1 cellular context compared by ENCODE assay signal in genomic region chr9:79312686-79313421, GRCh38.
TF ChIP-seq lines count a peak whose summit lies in the region.

No MANE protein-coding gene starts in this region.

TF ChIP-seq in H1, 55 proteins besides CTCF, POLR2A, EP300 and RAD21:
- TF ChIP-seq JUN (IDR thresholded peaks at IDR 0.05; ENCODE audit: low read depth, low read length) = no peak
- no peak for TF ChIP-seq TAF7 (optimal IDR thresholded peaks at IDR 0.05; ENCODE audit: borderline replicate concordance, low read depth, low read length)
- TF ChIP-seq POU5F1 (IDR thresholded peaks at IDR 0.05; ENCODE audit: low read depth, low read length) = no peak
- no peak for TF ChIP-seq HDAC2 (IDR thresholded peaks at IDR 0.05; ENCODE audit: borderline replicate concordance in 1 of 2, low read depth in 2 of 2, low read length in 2 of 2)
- no peak for TF ChIP-seq EGR1 (IDR thresholded peaks at IDR 0.05; ENCODE audit: borderline replicate concordance, low read depth, low read length)
- no peak for TF ChIP-seq ASH2L (IDR thresholded peaks at IDR 0.05; ENCODE audit: low read length)
- TF ChIP-seq SIX5 (IDR thresholded peaks at IDR 0.05; ENCODE audit: low read depth, low read length) = no peak
- TF ChIP-seq RBBP5 (IDR thresholded peaks at IDR 0.05; ENCODE audit: borderline replicate concordance, low read depth, low read length) = no peak
- TF ChIP-seq RFX5 (IDR thresholded peaks at IDR 0.05; ENCODE audit: borderline replicate concordance, low read depth, low read length) = no peak
- TF ChIP-seq KDM1A (IDR thresholded peaks at IDR 0.05; ENCODE audit: borderline replicate concordance, low read length) = no peak
- TF ChIP-seq ATF3 (IDR thresholded peaks at IDR 0.05; ENCODE audit: insufficient read depth, low read depth, low read length) = no peak
- TF ChIP-seq NRF1 (IDR thresholded peaks at IDR 0.05; ENCODE audit: low read depth, low read length) = no peak
- no peak for TF ChIP-seq EZH2 (IDR thresholded peaks at IDR 0.05; ENCODE audit: low read depth, low read length, severe bottlenecking)
- TF ChIP-seq SAP30 (IDR thresholded peaks at IDR 0.05; ENCODE audit: insufficient read depth, insufficient replicate concordance, low read length) = no peak
- TF ChIP-seq TAF1 (IDR thresholded peaks at IDR 0.05; ENCODE audit: low read depth, low read length) = no peak
- TF ChIP-seq CHD1 (IDR thresholded peaks at IDR 0.05; ENCODE audit: low read depth, low read length) = no peak
- no peak for TF ChIP-seq MAX (IDR thresholded peaks at IDR 0.05)
- no peak for TF ChIP-seq SIRT6 (IDR thresholded peaks at IDR 0.05; ENCODE audit: low read length)
- TF ChIP-seq KDM4A (IDR thresholded peaks at IDR 0.05; ENCODE audit: low read depth, low read length, severe bottlenecking) = no peak
- no peak for TF ChIP-seq TCF12 (IDR thresholded peaks at IDR 0.05; ENCODE audit: low read depth, low read length)
